Comparison of ENCODE assay signal across 20 cellular contexts in genomic region chr6:25009351-25009750, GRCh38.
A peak's percentile ranks its signal among the peaks of the same experiment; 100 is the strongest.
DNase-seq lines count a peak whose midpoint lies in the region; ATAC-seq and TF ChIP-seq lines count a peak whose summit lies in the region.
"Had no signal": no experiment of that assay in that cellular context is flagged by ENCODE, and none has a peak within 500 bp of the region (broad histone marks: within the 10 kb centered on the region; RNA-seq: fewer than 3 reads in every experiment).

No MANE protein-coding gene starts in this region.

- H2AFZ ChIP-seq in IMR-90 (replicated peaks; ENCODE audit: low read length, poor library complexity), result no peak overlapping the region
- H2AFZ ChIP-seq: GM23248 had no signal

- H3K36me3 Mint-ChIP-seq in activated CD8-positive, alpha-beta memory T cell treated with anti-CD3 and anti-CD28 coated beads, Interleukin-2, amount 10 ng/mL, durations not matched to agents 7 days and 5 days, result peaks cover 8% of the 10 kb centered on the region
- peaks cover 6% of the 10 kb centered on the region for H3K36me3 Mint-ChIP-seq in activated T-helper 17 cell treated with anti-CD3 and anti-CD28 coated beads, Interleukin-2, amount 50 U/mL, for 72 hours (ENCODE audit: low read depth)
- H3K36me3 Mint-ChIP-seq in naive thymus-derived CD8-positive, alpha-beta T cell, result no peaks in the 10 kb centered on the region

- H2BK5ac ChIP-seq in IMR-90 (ENCODE audit: low read depth, low read length, poor library complexity, severe bottlenecking), result no peak overlapping the region

- no peak overlapping the region for H3K23ac ChIP-seq in IMR-90 (ENCODE audit: low read depth, low read length)

- no peak for ATAC-seq in activated CD8-positive, alpha-beta memory T cell treated with anti-CD3 and anti-CD28 coated beads, Interleukin-2, amount 10 ng/mL, durations not matched to agents 7 days and 5 days
- ATAC-seq in IMR-90 (ENCODE audit: low read depth) (no peak), HG02798 (IDR thresholded peaks at IDR 0.05; ENCODE audit: poor library complexity, unreplicated experiment) (no peak), left lung (no peak), GM18498 (IDR thresholded peaks at IDR 0.05; ENCODE audit: unreplicated experiment) (no peak)
- ATAC-seq in activated T-helper 17 cell treated with anti-CD3 and anti-CD28 coated beads, Interleukin-2, amount 50 U/mL, for 72 hours (replicated peaks), result no peak
- ATAC-seq in naive thymus-derived CD8-positive, alpha-beta T cell, result peak; percentile 27 to 36
- ATAC-seq: esophagus mucosa; mucosa of descending colon; stimulated activated naive B cell treated with anti-CD40 and anti-IgM and Interleukin-4, amounts not matched to agents 10 μg/mL and 1 μg/mL and 100 μg/mL, for 72 hours had no signal

- H2AK9ac ChIP-seq in IMR-90 (replicated peaks; ENCODE audit: low read depth, low read length, poor library complexity), result no peak overlapping the region

- H3K27ac ChIP-seq in IMR-90 (ENCODE audit: insufficient read depth, low read length) (no peak overlapping the region), left lung (no peak overlapping the region)
- H3K27ac ChIP-seq: cardiac muscle cell, GM23248, right atrium auricular region, WERI-Rb-1 had no signal

- H3K79me1 ChIP-seq in IMR-90 (ENCODE audit: low read depth in 1 of 2, low read length in 2 of 2), result no peaks in the 10 kb centered on the region

- POLR2A ChIA-PET in IMR-90 (lab: Charles Lee; ENCODE audit: unreplicated experiment), result no interaction called here
- POLR2A ChIA-PET in naive thymus-derived CD8-positive, alpha-beta T cell (lab: Charles Lee), result interaction anchor here (0.8 to 3.1 kb wide), 12 partner anchors 9 to 235 kb away, joined by 3 to 15 read pairs (median 4); partner anchors contain the start of genes GMNN and RIPOR2

- no peaks in the 10 kb centered on the region for H3K9me3 Mint-ChIP-seq in activated CD8-positive, alpha-beta memory T cell treated with anti-CD3 and anti-CD28 coated beads, Interleukin-2, amount 10 ng/mL, durations not matched to agents 7 days and 5 days (ENCODE audit: low read depth)
- H3K9me3 Mint-ChIP-seq in activated T-helper 17 cell treated with anti-CD3 and anti-CD28 coated beads, Interleukin-2, amount 50 U/mL, for 72 hours, result no peaks in the 10 kb centered on the region
- H3K9me3 Mint-ChIP-seq in naive thymus-derived CD8-positive, alpha-beta T cell, result no peaks in the 10 kb centered on the region

- no peak overlapping the region for H3K9ac ChIP-seq in IMR-90 (ENCODE audit: low read depth, low read length)
- H3K9ac ChIP-seq: GM23248 had no signal

- H3K36me3 ChIP-seq in IMR-90 (ENCODE audit: control insufficient read depth, insufficient read depth, low read length) (no peaks in the 10 kb centered on the region), left lung (no peaks in the 10 kb centered on the region)
- H3K36me3 ChIP-seq: cardiac muscle cell, right atrium auricular region, WERI-Rb-1 had no signal

- H3K4me3 Mint-ChIP-seq in activated CD8-positive, alpha-beta memory T cell treated with anti-CD3 and anti-CD28 coated beads, Interleukin-2, amount 10 ng/mL, durations not matched to agents 7 days and 5 days, result no peak overlapping the region
- peak overlapping the region; percentile 78 for H3K4me3 Mint-ChIP-seq in activated T-helper 17 cell treated with anti-CD3 and anti-CD28 coated beads, Interleukin-2, amount 50 U/mL, for 72 hours
- H3K4me3 Mint-ChIP-seq in naive thymus-derived CD8-positive, alpha-beta T cell, result peak overlapping the region; percentile 34 to 83 (median 63)
- H3K4me3 Mint-ChIP-seq: stimulated activated naive B cell treated with anti-CD40 and anti-IgM and Interleukin-4, amounts not matched to agents 10 μg/mL and 1 μg/mL and 100 μg/mL, for 72 hours had no signal

- TF ChIP-seq CTCF in IMR-90 (conservative IDR thresholded peaks at IDR 0.05; ENCODE audit: low read depth, low read length) (no peak), left lung (IDR thresholded peaks at IDR 0.05) (no peak)

- H3K14ac ChIP-seq in IMR-90 (replicated peaks; ENCODE audit: low read depth, low read length), result no peak overlapping the region

- no peak for TF ChIP-seq POLR2A in IMR-90 (IDR thresholded peaks at IDR 0.05; ENCODE audit: low read depth, low read length)

- no peak overlapping the region for H3K4me2 ChIP-seq in IMR-90 (ENCODE audit: low read depth, low read length)

- no TSS peak for BruUV-seq in IMR-90 (replicated peaks; lab: Mats Ljungman, UMichigan)

- no peak overlapping the region for H2BK120ac ChIP-seq in IMR-90 (ENCODE audit: low read depth, low read length)

- H4K8ac ChIP-seq in IMR-90 (ENCODE audit: low read depth in 2 of 2, low read length in 2 of 2), result no peak overlapping the region; a peak in 1 of 4 replicates

- no peak overlapping the region for H2AK5ac ChIP-seq in IMR-90 (ENCODE audit: low read depth, low read length)

- H3K9me1 ChIP-seq in IMR-90 (ENCODE audit: insufficient read depth, low read length), result peaks cover 12% of the 10 kb centered on the region

- H3K4me1 Mint-ChIP-seq in activated CD8-positive, alpha-beta memory T cell treated with anti-CD3 and anti-CD28 coated beads, Interleukin-2, amount 10 ng/mL, durations not matched to agents 7 days and 5 days, result peaks cover 58% of the 10 kb centered on the region
- peaks cover 55% of the 10 kb centered on the region for H3K4me1 Mint-ChIP-seq in activated T-helper 17 cell treated with anti-CD3 and anti-CD28 coated beads, Interleukin-2, amount 50 U/mL, for 72 hours
- peaks cover 39 to 84% (median 70%) of the 10 kb centered on the region in 4 donors for H3K4me1 Mint-ChIP-seq in naive thymus-derived CD8-positive, alpha-beta T cell

- H3K27me3 Mint-ChIP-seq in activated CD8-positive, alpha-beta memory T cell treated with anti-CD3 and anti-CD28 coated beads, Interleukin-2, amount 10 ng/mL, durations not matched to agents 7 days and 5 days, result no peaks in the 10 kb centered on the region
- no peaks in the 10 kb centered on the region for H3K27me3 Mint-ChIP-seq in activated T-helper 17 cell treated with anti-CD3 and anti-CD28 coated beads, Interleukin-2, amount 50 U/mL, for 72 hours
- H3K27me3 Mint-ChIP-seq in naive thymus-derived CD8-positive, alpha-beta T cell, result no peaks in the 10 kb centered on the region
- H3K27me3 Mint-ChIP-seq: stimulated activated naive B cell treated with anti-CD40 and anti-IgM and Interleukin-4, amounts not matched to agents 10 μg/mL and 1 μg/mL and 100 μg/mL, for 72 hours had no signal

- H3K9me3 ChIP-seq in IMR-90 (ENCODE audit: control insufficient read depth, insufficient read depth, low read length), result no peaks in the 10 kb centered on the region
- H3K9me3 ChIP-seq in left lung, result no peaks in the 10 kb centered on the region
- H3K9me3 ChIP-seq: mucosa of descending colon, right atrium auricular region had no signal

- peak overlapping the region; percentile 99; the same call in 2 of the 3 replicates for H2BK15ac ChIP-seq in IMR-90 (ENCODE audit: low read depth, low read length)

- TF ChIP-seq RAD21 in IMR-90 (IDR thresholded peaks at IDR 0.05; ENCODE audit: low read length), result no peak

- intact Hi-C loops in IMR-90 (cut with micrococcal nuclease), result no loop called here
- intact Hi-C loops in left lung (cut with DNase I), result no loop called here

- H3K4me3 ChIP-seq in IMR-90 (ENCODE audit: insufficient read depth, low read depth, low read length), result no peak overlapping the region
- H3K4me3 ChIP-seq in left lung, result no peak overlapping the region
- H3K4me3 ChIP-seq: cardiac muscle cell, GM23248, mucosa of descending colon, right atrium auricular region had no signal

- H2BK20ac ChIP-seq in IMR-90 (ENCODE audit: low read depth, low read length), result no peak overlapping the region

- dilution Hi-C loops in IMR-90 (cut with HindIII; ENCODE audit: low sequenced_read_pairs, unreplicated experiment), result no loop called here

- no peak overlapping the region for H4K5ac ChIP-seq in IMR-90 (ENCODE audit: low read depth, low read length)

- 100% methylated on average over 1 of the region's 7 CpGs; no CpG with 5 or more reads in 1 of the 2 experiments for WGBS in IMR-90 (ENCODE audit: extremely low coverage in 2 of 2, insufficient read length in 1 of 2), 2 experiments

- H4K20me1 ChIP-seq in IMR-90 (ENCODE audit: insufficient read depth, low read length), result no peaks in the 10 kb centered on the region

- H3K4ac ChIP-seq in IMR-90 (ENCODE audit: low read depth, low read length), result 0 out of 2 replicates have a peak overlapping the region, but pooled peaks have one; percentile 34

- H3K4me1 ChIP-seq in IMR-90 (ENCODE audit: control insufficient read depth, insufficient read depth, low read length), result peaks cover 19% of the 10 kb centered on the region
- peaks cover 11 to 92% of the 10 kb centered on the region in 2 donors for H3K4me1 ChIP-seq in left lung

- H3K56ac ChIP-seq in IMR-90 (ENCODE audit: extremely low read depth, insufficient read depth, low read length), result no peak overlapping the region

- CTCF ChIA-PET in activated CD8-positive, alpha-beta memory T cell treated with anti-CD3 and anti-CD28 coated beads, Interleukin-2, amount 10 ng/mL, durations not matched to agents 7 days and 5 days (lab: Charles Lee), result interaction anchor here (2.3 to 9.8 kb wide), 6 partner anchors 9 to 152 kb away, joined by 6 to 75 read pairs (median 25); no protein-coding TSS in a partner anchor
- CTCF ChIA-PET in IMR-90 (lab: Yijun Ruan, JAX), result interaction anchor here (1.7 kb wide), 1 partner anchor 61 kb away, joined by 3 read pairs; no protein-coding TSS in a partner anchor

- H4K91ac ChIP-seq in IMR-90 (ENCODE audit: insufficient read depth, low read depth, low read length), result no peak overlapping the region

- DNase-seq in activated CD8-positive, alpha-beta memory T cell treated with anti-CD3 and anti-CD28 coated beads, Interleukin-2, amount 10 ng/mL, durations not matched to agents 7 days and 5 days, result no peak
- no peak for DNase-seq in activated CD8-positive, alpha-beta memory T cell treated with anti-CD3 and anti-CD28 coated beads, Interleukin-2, amount 50 U/mL, for 4 hours
- DNase-seq in IMR-90 (no peak), left lung (no peak)
- DNase-seq in naive thymus-derived CD8-positive, alpha-beta T cell, result peak in 2 of 10 donors; percentile 44 to 47
- DNase-seq: GM23248; MM.1S; mucosa of descending colon; NCI-H1694 treated with DMSO at 0.1 percent for 48 hours; NCI-H2227 treated with DMSO at 0.1 percent for 48 hours; RPMI8226; stimulated activated naive B cell treated with anti-CD40 and anti-IgM and Interleukin-4, amounts not matched to agents 10 μg/mL and 1 μg/mL and 100 μg/mL, for 72 hours; trophoblast cell; WERI-Rb-1 had no signal

- no peak overlapping the region for H3K18ac ChIP-seq in IMR-90 (ENCODE audit: low read depth, low read length)

- in situ Hi-C loops in IMR-90 (cut with MboI; ENCODE audit: low sequenced_read_pairs), result loop anchor here (5.0 kb wide), 1 partner anchor 147 kb away; no protein-coding TSS in a partner anchor

- no peaks in the 10 kb centered on the region for H3K27me3 ChIP-seq in IMR-90 (ENCODE audit: control insufficient read depth, insufficient read depth, low read length)
- H3K27me3 ChIP-seq in left lung, result no peaks in the 10 kb centered on the region
- H3K27me3 ChIP-seq: cardiac muscle cell, right atrium auricular region had no signal

- peak overlapping the region; percentile 61 for H3K27ac Mint-ChIP-seq in activated CD8-positive, alpha-beta memory T cell treated with anti-CD3 and anti-CD28 coated beads, Interleukin-2, amount 10 ng/mL, durations not matched to agents 7 days and 5 days
- peak overlapping the region; percentile 77 for H3K27ac Mint-ChIP-seq in activated T-helper 17 cell treated with anti-CD3 and anti-CD28 coated beads, Interleukin-2, amount 50 U/mL, for 72 hours
- peak overlapping the region; percentile 68 to 90 (median 85) for H3K27ac Mint-ChIP-seq in naive thymus-derived CD8-positive, alpha-beta T cell
- H3K27ac Mint-ChIP-seq: stimulated activated naive B cell treated with anti-CD40 and anti-IgM and Interleukin-4, amounts not matched to agents 10 μg/mL and 1 μg/mL and 100 μg/mL, for 72 hours had no signal

Comparison
In these comparisons a context has a peak if more than half of its experiments do, and no peak if none do; other contexts are left out.
1. ATAC-seq: peak in naive thymus-derived CD8-positive, alpha-beta T cell (2 of 2); none in activated CD8-positive, alpha-beta memory T cell treated with anti-CD3 and anti-CD28 coated beads, Interleukin-2, amount 10 ng/mL, durations not matched to agents 7 days and 5 days (single experiment), IMR-90 (single experiment), activated T-helper 17 cell treated with anti-CD3 and anti-CD28 coated beads, Interleukin-2, amount 50 U/mL, for 72 hours (single experiment), HG02798 (single experiment), left lung (single experiment) and GM18498 (single experiment).
2. Peak in every context shown above with its lines, with median percentiles within 50 percentile points of each other: H3K27ac Mint-ChIP-seq.